8 cellular contexts compared by ENCODE assay signal in genomic region chr3:112642912-112643506, GRCh38. TPM values are rescaled to one million over a fixed set of nuclear protein-coding genes. Genes with fewer than 3 reads are reported as not detected.
DNase-seq lines count a peak whose midpoint lies in the region; ATAC-seq and TF ChIP-seq lines count a peak whose summit lies in the region.

No MANE protein-coding gene starts in this region.

- H3K4me1 Mint-ChIP-seq in neural crest cell: peaks cover 28% of the 10 kb centered on the region
- H3K4me1 Mint-ChIP-seq in stimulated activated naive CD8-positive, alpha-beta T cell treated with anti-CD3 and anti-CD28 coated beads, Interleukin-15, amount 100 ng/mL, for 72 hours: peaks cover 21% of the 10 kb centered on the region

- H3K36me3 Mint-ChIP-seq in neural crest cell (ENCODE audit: low read depth): peaks cover 8% of the 10 kb centered on the region

- DNase-seq in DMS53 treated with DMSO at 0.1 percent for 48 hours (lab: John Stamatoyannopoulos, UW; ENCODE audit: unreplicated experiment): peak; percentile 58
- DNase-seq in KBM-7: peak; percentile 84
- peak; percentile 24 for DNase-seq in OCI-M2 (lab: John Stamatoyannopoulos, UW; ENCODE audit: unreplicated experiment)
- DNase-seq in activated T-cell treated with anti-CD3 and anti-CD28 coated beads, Interleukin-2, amount 50 U/mL, for 1 hour: peak; percentile 70
- peak; percentile 93 for DNase-seq in fibroblast of mammary gland (ENCODE audit: low read depth)
- peak; percentile 82 for DNase-seq in neural crest cell (ENCODE audit: low read depth, low spot score)
- peak; percentile 69 to 78 for DNase-seq in stimulated activated naive CD8-positive, alpha-beta T cell treated with anti-CD3 and anti-CD28 coated beads, Interleukin-15, amount 100 ng/mL, for 72 hours

- peak; percentile 79 for ATAC-seq in GM21737 (IDR thresholded peaks at IDR 0.05; ENCODE audit: unreplicated experiment)
- peak; percentile 96 for ATAC-seq in stimulated activated naive CD8-positive, alpha-beta T cell treated with anti-CD3 and anti-CD28 coated beads, Interleukin-15, amount 100 ng/mL, for 72 hours

- H3K27ac Mint-ChIP-seq in neural crest cell (ENCODE audit: unreplicated experiment): no peak overlapping the region
- peak overlapping the region in 1 of 2 donors; percentile 42 for H3K27ac Mint-ChIP-seq in stimulated activated naive CD8-positive, alpha-beta T cell treated with anti-CD3 and anti-CD28 coated beads, Interleukin-15, amount 100 ng/mL, for 72 hours

- H3K9me3 Mint-ChIP-seq in neural crest cell: peaks cover 2% of the 10 kb centered on the region
- no peaks in the 10 kb centered on the region for H3K9me3 Mint-ChIP-seq in stimulated activated naive CD8-positive, alpha-beta T cell treated with anti-CD3 and anti-CD28 coated beads, Interleukin-15, amount 100 ng/mL, for 72 hours

- H3K4me3 ChIP-seq in fibroblast of mammary gland (ENCODE audit: control insufficient read depth, low read depth, low read length): peak overlapping the region; percentile 35

- H3K4me3 Mint-ChIP-seq in neural crest cell: peak overlapping the region; percentile 58
- H3K4me3 Mint-ChIP-seq in stimulated activated naive CD8-positive, alpha-beta T cell treated with anti-CD3 and anti-CD28 coated beads, Interleukin-15, amount 100 ng/mL, for 72 hours: peak overlapping the region; percentile 63 to 72

- no peaks in the 10 kb centered on the region for H3K27me3 Mint-ChIP-seq in neural crest cell (ENCODE audit: low read depth)
- H3K27me3 Mint-ChIP-seq in stimulated activated naive CD8-positive, alpha-beta T cell treated with anti-CD3 and anti-CD28 coated beads, Interleukin-15, amount 100 ng/mL, for 72 hours: peaks cover 35% of the 10 kb centered on the region

- in situ Hi-C loops in KBM-7 (cut with MboI; ENCODE audit: low pct_unique_long_range_greater_than_20kb, low sequenced_read_pairs): no loop called here

- TF ChIP-seq CTCF in fibroblast of mammary gland (conservative IDR thresholded peaks at IDR 0.05; ENCODE audit: control insufficient read depth, insufficient read depth, low read depth, low read length): peak; percentile 95
- TF ChIP-seq CTCF in neural crest cell (conservative IDR thresholded peaks at IDR 0.05): peak; percentile 85

RNA-seq across cellular contexts. Expression of gene CCDC80, which starts 2.1 kb away (rescaled TPM):
- total RNA-seq in neural crest cell: 42.1 and 49.8 TPM in 2 replicates

Comparison
In these comparisons a context has a peak if more than half of its experiments do, and no peak if none do; other contexts are left out.
1. Peak in every context shown above with its lines: DNase-seq, ATAC-seq and H3K4me3 ChIP-seq.
2. DNase-seq: peak in every context shown above with its lines; median percentile 93 in fibroblast of mammary gland; 84 in KBM-7; 82 in neural crest cell; 74 in stimulated activated naive CD8-positive, alpha-beta T cell treated with anti-CD3 and anti-CD28 coated beads, Interleukin-15, amount 100 ng/mL, for 72 hours; 70 in activated T-cell treated with anti-CD3 and anti-CD28 coated beads, Interleukin-2, amount 50 U/mL, for 1 hour; 58 in DMS53 treated with DMSO at 0.1 percent for 48 hours; 24 in OCI-M2.